Comparison of ENCODE assay signal across 5 cellular contexts in genomic region chr13:25951831-25952230, GRCh38.
"Had no signal": no experiment of that assay in that cellular context is flagged by ENCODE, and none has a peak within 500 bp of the region (broad histone marks: within the 10 kb centered on the region; RNA-seq: fewer than 3 reads in every experiment).

No MANE protein-coding gene starts in this region.

- H3K4me2 ChIP-seq: GM23338 had no signal

- H3K4me3 ChIP-seq: GM23338 had no signal

- H2AFZ ChIP-seq: GM23338 had no signal

- ATAC-seq: GM23338 had no signal

- DNase-seq: H9, HCEC 1CT, IMR-90, KBM-7 had no signal
